In genomic region chr19:51493776-51494175, GRCh38 we compare ENCODE assay signal across 12 cellular contexts. TPM values are rescaled to one million over a fixed set of nuclear protein-coding genes. Genes with fewer than 3 reads are reported as not detected.
"Had no signal": no experiment of that assay in that cellular context is flagged by ENCODE, and none has a peak within 500 bp of the region (broad histone marks: within the 10 kb centered on the region; RNA-seq: fewer than 3 reads in every experiment).

No MANE protein-coding gene starts in this region.

- H3K4me3 Mint-ChIP-seq: activated CD8-positive, alpha-beta T cell treated with anti-CD3 and anti-CD28 coated beads for 36 hours; activated naive CD4-positive, alpha-beta T cell treated with anti-CD3 and anti-CD28 coated beads for 36 hours; naive B cell; T-helper 2 cell treated with Interferon-gamma antibody and Interleukin-4, amounts not matched to agents 5 μg/mL and 100 μg/mL, for 36 hours had no signal

- DNase-seq: activated CD8-positive, alpha-beta T cell treated with anti-CD3 and anti-CD28 coated beads for 36 hours; activated naive CD4-positive, alpha-beta T cell treated with anti-CD3 and anti-CD28 coated beads for 36 hours; adrenal gland; caudate nucleus; colonic mucosa; kidney glomerular epithelial cell; naive B cell; posterior cingulate gyrus; small intestine had no signal

- H3K36me3 Mint-ChIP-seq: naive B cell had no signal

- H3K9me3 Mint-ChIP-seq: activated CD8-positive, alpha-beta T cell treated with anti-CD3 and anti-CD28 coated beads for 36 hours; activated naive CD4-positive, alpha-beta T cell treated with anti-CD3 and anti-CD28 coated beads for 36 hours had no signal

- H3K27ac Mint-ChIP-seq: activated CD8-positive, alpha-beta T cell treated with anti-CD3 and anti-CD28 coated beads for 36 hours; activated naive CD4-positive, alpha-beta T cell treated with anti-CD3 and anti-CD28 coated beads for 36 hours; naive B cell; T-helper 2 cell treated with Interferon-gamma antibody and Interleukin-4, amounts not matched to agents 5 μg/mL and 100 μg/mL, for 36 hours had no signal

RNA-seq across cellular contexts. Expression of gene CEACAM18, which starts 15.4 kb away (rescaled TPM):
- polyA plus RNA-seq: adrenal gland, thymus had no signal

RNA-seq across cellular contexts. Expression of gene SIGLEC8, which starts 35.5 kb away (rescaled TPM):
- polyA plus RNA-seq: hepatocyte had no signal

RNA-seq across cellular contexts. Expression of gene SIGLEC6, which starts 37.7 kb away (rescaled TPM):
- polyA plus RNA-seq: adrenal gland, hepatocyte had no signal
